ENCODE assay signal across 18 cellular contexts in genomic region chr12:24197517-24197916, GRCh38.
DNase-seq lines count a peak whose midpoint lies in the region; ATAC-seq and TF ChIP-seq lines count a peak whose summit lies in the region.
"Had no signal": no experiment of that assay in that cellular context is flagged by ENCODE, and none has a peak within 500 bp of the region (broad histone marks: within the 10 kb centered on the region; RNA-seq: fewer than 3 reads in every experiment).

No MANE protein-coding gene starts in this region.

- peak overlapping the region; percentile 11; the same call in 1 of the 2 replicates for H3K27ac Mint-ChIP-seq in WTC11
- H3K27ac Mint-ChIP-seq in stimulated activated naive B cell treated with anti-CD40 and anti-IgM and Interleukin-4, amounts not matched to agents 10 μg/mL and 1 μg/mL and 100 μg/mL, for 72 hours: peak overlapping the region; percentile 28
- H3K27ac Mint-ChIP-seq in activated naive CD8-positive, alpha-beta T cell treated with anti-CD3 and anti-CD28 coated beads, Interleukin-2, amount 50 U/mL, for 24 hours: no peak overlapping the region
- H3K27ac Mint-ChIP-seq in activated CD8-positive, alpha-beta T cell treated with anti-CD3 and anti-CD28 coated beads, Interleukin-2, amount 10 ng/mL, durations not matched to agents 7 days and 5 days: no peak overlapping the region

- DNase-seq in NCI-H748 (lab: John Stamatoyannopoulos, UW; ENCODE audit: unreplicated experiment) (peak; percentile 13), NCI-H748 treated with DMSO at 0.1 percent for 48 hours (lab: John Stamatoyannopoulos, UW) (no peak), WTC11 (ENCODE audit: low spot score) (no peak), kidney tubule cell (ENCODE audit: low spot score) (peak; percentile 1), EL (no peak)
- no peak for DNase-seq in stimulated activated naive B cell treated with anti-CD40 and anti-IgM and Interleukin-4, amounts not matched to agents 10 μg/mL and 1 μg/mL and 100 μg/mL, for 72 hours
- DNase-seq in activated naive CD8-positive, alpha-beta T cell treated with anti-CD3 and anti-CD28 coated beads, Interleukin-2, amount 50 U/mL, for 24 hours: no peak
- DNase-seq in activated CD8-positive, alpha-beta T cell treated with anti-CD3 and anti-CD28 coated beads, Interleukin-2, amount 10 ng/mL, durations not matched to agents 7 days and 5 days: no peak
- DNase-seq: activated CD4-positive, alpha-beta T cell treated with anti-CD3 and anti-CD28 coated beads for 48 hours; activated CD8-positive, alpha-beta memory T cell treated with anti-CD3 and anti-CD28 coated beads, Interleukin-2, amount 50 U/mL, for 4 hours; activated effector memory CD4-positive, alpha-beta T cell treated with Interleukin-2 at 50 U/mL for 16 hours; C1 segment of cervical spinal cord; cortex of kidney; NCI-H1694; NCI-H226; ovary; right cardiac atrium; RPMI8226 had no signal

- CTCF ChIA-PET in WTC11 (lab: Charles Lee): no interaction called here
- CTCF ChIA-PET in activated CD8-positive, alpha-beta T cell treated with anti-CD3 and anti-CD28 coated beads, Interleukin-2, amount 10 ng/mL, durations not matched to agents 7 days and 5 days (lab: Charles Lee): no interaction called here

- no peak overlapping the region for H3K4me3 Mint-ChIP-seq in WTC11
- H3K4me3 Mint-ChIP-seq in stimulated activated naive B cell treated with anti-CD40 and anti-IgM and Interleukin-4, amounts not matched to agents 10 μg/mL and 1 μg/mL and 100 μg/mL, for 72 hours: no peak overlapping the region
- H3K4me3 Mint-ChIP-seq in activated naive CD8-positive, alpha-beta T cell treated with anti-CD3 and anti-CD28 coated beads, Interleukin-2, amount 50 U/mL, for 24 hours: no peak overlapping the region
- H3K4me3 Mint-ChIP-seq in activated CD8-positive, alpha-beta T cell treated with anti-CD3 and anti-CD28 coated beads, Interleukin-2, amount 10 ng/mL, durations not matched to agents 7 days and 5 days: no peak overlapping the region

- TF ChIP-seq CTCF in WTC11 (IDR thresholded peaks at IDR 0.05): no peak

- H3K9me3 Mint-ChIP-seq in WTC11: peaks cover 3% of the 10 kb centered on the region
- H3K9me3 Mint-ChIP-seq in stimulated activated naive B cell treated with anti-CD40 and anti-IgM and Interleukin-4, amounts not matched to agents 10 μg/mL and 1 μg/mL and 100 μg/mL, for 72 hours: peaks cover 0 to under 1% of the 10 kb centered on the region in 2 donors
- H3K9me3 Mint-ChIP-seq in activated naive CD8-positive, alpha-beta T cell treated with anti-CD3 and anti-CD28 coated beads, Interleukin-2, amount 50 U/mL, for 24 hours: no peaks in the 10 kb centered on the region
- H3K9me3 Mint-ChIP-seq in activated CD8-positive, alpha-beta T cell treated with anti-CD3 and anti-CD28 coated beads, Interleukin-2, amount 10 ng/mL, durations not matched to agents 7 days and 5 days (ENCODE audit: insufficient read depth): no peaks in the 10 kb centered on the region

- 0 out of 2 replicates have a peak, but pooled peaks cover 1% of the 10 kb centered on the region for H3K36me3 Mint-ChIP-seq in WTC11
- H3K36me3 Mint-ChIP-seq in stimulated activated naive B cell treated with anti-CD40 and anti-IgM and Interleukin-4, amounts not matched to agents 10 μg/mL and 1 μg/mL and 100 μg/mL, for 72 hours: no peaks in the 10 kb centered on the region
- H3K36me3 Mint-ChIP-seq in activated naive CD8-positive, alpha-beta T cell treated with anti-CD3 and anti-CD28 coated beads, Interleukin-2, amount 50 U/mL, for 24 hours (ENCODE audit: low read depth): no peaks in the 10 kb centered on the region
- H3K36me3 Mint-ChIP-seq in activated CD8-positive, alpha-beta T cell treated with anti-CD3 and anti-CD28 coated beads, Interleukin-2, amount 10 ng/mL, durations not matched to agents 7 days and 5 days (ENCODE audit: low read depth): no peaks in the 10 kb centered on the region

- peak; percentile 92 for ATAC-seq in WTC11
- peak; percentile 44 to 52 for ATAC-seq in stimulated activated naive B cell treated with anti-CD40 and anti-IgM and Interleukin-4, amounts not matched to agents 10 μg/mL and 1 μg/mL and 100 μg/mL, for 72 hours (replicated peaks)
- ATAC-seq in activated naive CD8-positive, alpha-beta T cell treated with anti-CD3 and anti-CD28 coated beads, Interleukin-2, amount 50 U/mL, for 24 hours: no peak
- ATAC-seq in activated CD8-positive, alpha-beta T cell treated with anti-CD3 and anti-CD28 coated beads, Interleukin-2, amount 10 ng/mL, durations not matched to agents 7 days and 5 days: no peak

- no peaks in the 10 kb centered on the region for H3K27me3 Mint-ChIP-seq in WTC11 (ENCODE audit: low read depth)
- H3K27me3 Mint-ChIP-seq in stimulated activated naive B cell treated with anti-CD40 and anti-IgM and Interleukin-4, amounts not matched to agents 10 μg/mL and 1 μg/mL and 100 μg/mL, for 72 hours: no peaks in the 10 kb centered on the region
- H3K27me3 Mint-ChIP-seq in activated naive CD8-positive, alpha-beta T cell treated with anti-CD3 and anti-CD28 coated beads, Interleukin-2, amount 50 U/mL, for 24 hours: no peaks in the 10 kb centered on the region
- no peaks in the 10 kb centered on the region for H3K27me3 Mint-ChIP-seq in activated CD8-positive, alpha-beta T cell treated with anti-CD3 and anti-CD28 coated beads, Interleukin-2, amount 10 ng/mL, durations not matched to agents 7 days and 5 days (ENCODE audit: low read depth)

- POLR2A ChIA-PET in WTC11 (lab: Charles Lee): no interaction called here
- POLR2A ChIA-PET in activated CD8-positive, alpha-beta T cell treated with anti-CD3 and anti-CD28 coated beads, Interleukin-2, amount 10 ng/mL, durations not matched to agents 7 days and 5 days (lab: Charles Lee): no interaction called here

- peaks cover 12% of the 10 kb centered on the region for H3K4me1 Mint-ChIP-seq in WTC11
- H3K4me1 Mint-ChIP-seq in stimulated activated naive B cell treated with anti-CD40 and anti-IgM and Interleukin-4, amounts not matched to agents 10 μg/mL and 1 μg/mL and 100 μg/mL, for 72 hours: peaks cover 14 to 29% of the 10 kb centered on the region in 2 donors
- H3K4me1 Mint-ChIP-seq in activated naive CD8-positive, alpha-beta T cell treated with anti-CD3 and anti-CD28 coated beads, Interleukin-2, amount 50 U/mL, for 24 hours: no peaks in the 10 kb centered on the region
- H3K4me1 Mint-ChIP-seq in activated CD8-positive, alpha-beta T cell treated with anti-CD3 and anti-CD28 coated beads, Interleukin-2, amount 10 ng/mL, durations not matched to agents 7 days and 5 days (ENCODE audit: low read depth): no peaks in the 10 kb centered on the region

TF ChIP-seq in WTC11, 78 proteins besides CTCF, POLR2A, EP300 and RAD21 (continues in another document):
- TF ChIP-seq ATF1 (CRISPR knock-in tag; IDR thresholded peaks at IDR 0.05) (no peak), ZNF532 (CRISPR knock-in tag; IDR thresholded peaks at IDR 0.05; ENCODE audit: borderline replicate concordance) (no peak), ATF6 (CRISPR knock-in tag; IDR thresholded peaks at IDR 0.05) (no peak), OVOL2 (CRISPR knock-in tag; IDR thresholded peaks at IDR 0.05; ENCODE audit: borderline replicate concordance) (no peak)

Comparison
In these comparisons a context has a peak if more than half of its experiments do, and no peak if none do; other contexts are left out.
1. DNase-seq: peak in NCI-H748 (single experiment) and kidney tubule cell (single experiment); none in NCI-H748 treated with DMSO at 0.1 percent for 48 hours (single experiment), WTC11 (single experiment), stimulated activated naive B cell treated with anti-CD40 and anti-IgM and Interleukin-4, amounts not matched to agents 10 μg/mL and 1 μg/mL and 100 μg/mL, for 72 hours (single experiment), activated naive CD8-positive, alpha-beta T cell treated with anti-CD3 and anti-CD28 coated beads, Interleukin-2, amount 50 U/mL, for 24 hours (single experiment), EL (single experiment) and activated CD8-positive, alpha-beta T cell treated with anti-CD3 and anti-CD28 coated beads, Interleukin-2, amount 10 ng/mL, durations not matched to agents 7 days and 5 days (single experiment).
2. ATAC-seq: peak in WTC11 (single experiment) and stimulated activated naive B cell treated with anti-CD40 and anti-IgM and Interleukin-4, amounts not matched to agents 10 μg/mL and 1 μg/mL and 100 μg/mL, for 72 hours (2 of 2); none in activated naive CD8-positive, alpha-beta T cell treated with anti-CD3 and anti-CD28 coated beads, Interleukin-2, amount 50 U/mL, for 24 hours (single experiment) and activated CD8-positive, alpha-beta T cell treated with anti-CD3 and anti-CD28 coated beads, Interleukin-2, amount 10 ng/mL, durations not matched to agents 7 days and 5 days (single experiment).
3. H3K27ac Mint-ChIP-seq: peak in WTC11 (single experiment) and stimulated activated naive B cell treated with anti-CD40 and anti-IgM and Interleukin-4, amounts not matched to agents 10 μg/mL and 1 μg/mL and 100 μg/mL, for 72 hours (single experiment); none in activated naive CD8-positive, alpha-beta T cell treated with anti-CD3 and anti-CD28 coated beads, Interleukin-2, amount 50 U/mL, for 24 hours (single experiment) and activated CD8-positive, alpha-beta T cell treated with anti-CD3 and anti-CD28 coated beads, Interleukin-2, amount 10 ng/mL, durations not matched to agents 7 days and 5 days (single experiment).